Comparison of ENCODE assay signal across 32 cellular contexts in the genomic region with DNA sequence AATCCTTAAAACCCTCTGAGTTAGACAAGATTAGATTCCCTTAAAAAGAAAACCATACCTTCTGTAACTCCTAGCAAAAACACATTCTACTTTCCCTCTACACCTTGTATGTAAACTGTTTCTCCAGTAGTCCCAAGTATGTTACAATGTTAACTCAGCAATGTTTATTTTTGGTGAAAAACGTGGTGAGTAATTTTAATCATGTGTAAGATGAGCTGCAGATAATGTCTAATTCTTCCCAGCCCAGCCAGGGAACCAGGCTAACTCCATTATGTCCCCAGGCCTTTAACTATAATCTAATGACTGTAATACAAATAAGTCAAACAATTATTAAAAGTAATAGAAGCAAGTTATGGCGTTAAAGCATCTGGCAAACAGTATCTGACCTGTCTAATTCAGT.
"Had no signal": no experiment of that assay in that cellular context is flagged by ENCODE, and none has a peak within 500 bp of the region (broad histone marks: within the 10 kb centered on the region; RNA-seq: fewer than 3 reads in every experiment).

No MANE protein-coding gene starts in this region.

- H3K4me1 ChIP-seq: Peyer's patch had no signal

- H3K9me3 ChIP-seq: Peyer's patch had no signal

- H3K27me3 ChIP-seq: cardiac muscle cell, Peyer's patch had no signal

- DNase-seq: activated CD4-positive, alpha-beta T cell treated with anti-CD3 and anti-CD28 coated beads, Interleukin-2, amount 10 ng/mL, durations not matched to agents 24 days and 14 days; activated CD4-positive, alpha-beta T cell treated with anti-CD3 and anti-CD28 coated beads, Interleukin-2, amount 50 U/mL, for 4 hours; activated CD8-positive, alpha-beta T cell treated with anti-CD3 and anti-CD28 coated beads for 36 hours; activated effector memory CD4-positive, alpha-beta T cell treated with anti-CD3 and anti-CD28 coated beads, Interleukin-2, amount 50 U/mL, for 16 hours; activated naive CD4-positive, alpha-beta T cell; activated naive CD4-positive, alpha-beta T cell treated with anti-CD3 and anti-CD28 coated beads, Interleukin-2, amount 50 U/mL, for 16 hours; activated naive CD8-positive, alpha-beta T cell treated with anti-CD3 and anti-CD28 coated beads for 36 hours; activated T-cell treated with anti-CD3 and anti-CD28 coated beads, Interleukin-2, amount 50 U/mL, for 1 hour; activated T-cell treated with anti-CD3 and anti-CD28 coated beads, Interleukin-2, amount 50 U/mL, for 72 hours; amniotic stem cell; aorta; Kasumi-1; KG1; MM.1S; MV-4-11; NCI-H1092; NCI-H1436 treated with DMSO at 0.1 percent for 48 hours; NCI-H1694 treated with DMSO at 0.1 percent for 48 hours; NCI-H2081; NCI-H2171 treated with DMSO at 0.1 percent for 48 hours; NCI-H2227 treated with DMSO at 0.1 percent for 48 hours; NCI-H446; NCI-H510A treated with DMSO at 0.1 percent for 48 hours; NCI-H526 treated with DMSO at 0.1 percent for 48 hours; Peyer's patch; SIG-M5; SW 1271; T-helper 1 cell; T-helper 2 cell; T-helper 9 cell had no signal

- H3K36me3 ChIP-seq: cardiac muscle cell, Peyer's patch had no signal

- H3K4me3 ChIP-seq: cardiac muscle cell, Peyer's patch had no signal

- H3K27ac ChIP-seq: cardiac muscle cell, Peyer's patch, RWPE1 had no signal
